10 cellular contexts compared by ENCODE assay signal in genomic region chr9:78707481-78707977, GRCh38.
DNase-seq lines count a peak whose midpoint lies in the region; ATAC-seq and TF ChIP-seq lines count a peak whose summit lies in the region.
"Had no signal": no experiment of that assay in that cellular context is flagged by ENCODE, and none has a peak within 500 bp of the region (broad histone marks: within the 10 kb centered on the region; RNA-seq: fewer than 3 reads in every experiment).

No MANE protein-coding gene starts in this region.

- no peaks in the 10 kb centered on the region for H3K36me3 Mint-ChIP-seq in osteocyte (ENCODE audit: unreplicated experiment)

- no peak overlapping the region for H3K4me3 ChIP-seq in right atrium auricular region

- no peaks in the 10 kb centered on the region for H3K27me3 ChIP-seq in right atrium auricular region

- H3K9me3 ChIP-seq in right atrium auricular region = no peaks in the 10 kb centered on the region

- peak; percentile 77 for ATAC-seq in GM19023 (IDR thresholded peaks at IDR 0.05; ENCODE audit: unreplicated experiment)
- peak; percentile 88 for ATAC-seq in HG03039 (IDR thresholded peaks at IDR 0.05; ENCODE audit: unreplicated experiment)

- H3K4me1 Mint-ChIP-seq in osteocyte (ENCODE audit: unreplicated experiment) = peaks cover 28% of the 10 kb centered on the region
- H3K4me1 Mint-ChIP-seq: neural crest cell had no signal

- H3K36me3 ChIP-seq in right atrium auricular region = no peaks in the 10 kb centered on the region

- no peaks in the 10 kb centered on the region for H3K27me3 Mint-ChIP-seq in osteocyte (ENCODE audit: unreplicated experiment)

- no peaks in the 10 kb centered on the region for H3K4me1 ChIP-seq in right atrium auricular region

- peak overlapping the region; percentile 90 for H3K27ac Mint-ChIP-seq in osteocyte (ENCODE audit: unreplicated experiment)

- no peak overlapping the region for H3K4me3 Mint-ChIP-seq in osteocyte (ENCODE audit: unreplicated experiment)
- H3K4me3 Mint-ChIP-seq: neural crest cell had no signal

- no peak overlapping the region for H3K27ac ChIP-seq in right atrium auricular region

- peak; percentile 43 for DNase-seq in OCI-M1 (lab: John Stamatoyannopoulos, UW)
- DNase-seq in osteocyte (ENCODE audit: extremely low spot score, unreplicated experiment) = no peak
- DNase-seq in KG1 (lab: John Stamatoyannopoulos, UW) = no peak
- DNase-seq in right atrium auricular region (ENCODE audit: low spot score) = no peak
- DNase-seq in mesenteric fat pad (ENCODE audit: low spot score) = no peak
- no peak for DNase-seq in DMS53 (lab: John Stamatoyannopoulos, UW)
- DNase-seq: NCI-H1105 had no signal

- no peaks in the 10 kb centered on the region for H3K9me3 Mint-ChIP-seq in osteocyte (ENCODE audit: unreplicated experiment)

- TF ChIP-seq CTCF in osteocyte (IDR thresholded peaks at IDR 0.05) (no peak), right atrium auricular region (IDR thresholded peaks at IDR 0.05) (no peak)
